1 cellular context compared by ENCODE assay signal in the genomic region with DNA sequence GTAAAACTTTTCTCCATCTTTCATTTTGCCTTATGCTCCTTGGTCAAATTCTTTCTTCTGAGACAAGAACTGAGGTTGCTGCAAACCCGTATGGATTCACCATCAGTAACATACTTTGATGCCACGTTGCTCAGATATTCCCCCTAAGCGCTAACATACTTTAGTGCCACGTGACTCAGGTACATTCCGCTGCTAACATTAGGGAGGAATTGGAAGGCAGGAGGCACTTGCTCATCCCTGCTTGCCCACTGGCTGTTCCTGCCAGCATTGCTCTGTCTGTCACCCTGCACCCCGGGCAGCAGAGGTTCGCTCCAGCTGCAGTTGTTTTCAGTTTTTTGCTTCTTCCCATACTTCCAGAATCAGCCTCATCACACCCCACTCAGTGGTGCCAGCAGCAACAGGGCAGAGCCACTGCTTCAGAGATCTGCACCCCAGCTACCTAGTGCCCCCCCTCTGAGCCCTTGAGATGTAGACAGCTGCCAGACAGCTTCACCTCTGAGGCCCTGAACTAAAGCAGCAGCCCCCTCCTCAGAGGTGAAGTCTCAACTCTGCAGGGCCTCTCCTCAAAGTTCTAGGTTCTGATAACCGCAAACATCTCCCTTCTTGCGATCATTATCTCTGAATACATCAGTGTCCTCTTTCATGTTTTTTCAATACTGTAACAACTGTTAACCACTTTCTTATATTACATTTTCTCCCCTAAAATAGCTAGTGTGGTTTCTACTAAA.
TF ChIP-seq lines count a peak whose summit lies in the region.

No MANE protein-coding gene starts in this region.

TF ChIP-seq in H1, 55 proteins besides CTCF, POLR2A, EP300 and RAD21:
- no peak for TF ChIP-seq POU5F1 (IDR thresholded peaks at IDR 0.05; ENCODE audit: low read depth, low read length)
- TF ChIP-seq YY1 (IDR thresholded peaks at IDR 0.05; ENCODE audit: low read depth, low read length): no peak
- no peak for TF ChIP-seq RXRA (IDR thresholded peaks at IDR 0.05; ENCODE audit: insufficient read depth, low read depth, low read length)
- TF ChIP-seq TAF7 (optimal IDR thresholded peaks at IDR 0.05; ENCODE audit: borderline replicate concordance, low read depth, low read length): no peak
- TF ChIP-seq JUN (IDR thresholded peaks at IDR 0.05; ENCODE audit: low read depth, low read length): no peak
- no peak for TF ChIP-seq PHF8 (conservative IDR thresholded peaks at IDR 0.05; ENCODE audit: low read depth, low read length)
- TF ChIP-seq, protein P1, sequence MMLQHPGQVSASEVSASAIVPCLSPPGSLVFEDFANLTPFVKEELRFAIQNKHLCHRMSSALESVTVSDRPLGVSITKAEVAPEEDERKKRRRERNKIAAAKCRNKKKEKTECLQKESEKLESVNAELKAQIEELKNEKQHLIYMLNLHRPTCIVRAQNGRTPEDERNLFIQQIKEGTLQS (IDR thresholded peaks at IDR 0.05; ENCODE audit: insufficient read depth, low read depth, low read length): no peak
- no peak for TF ChIP-seq CBX5 (IDR thresholded peaks at IDR 0.05; ENCODE audit: low read depth, low read length)
